34 cellular contexts compared by ENCODE assay signal in the genomic region with DNA sequence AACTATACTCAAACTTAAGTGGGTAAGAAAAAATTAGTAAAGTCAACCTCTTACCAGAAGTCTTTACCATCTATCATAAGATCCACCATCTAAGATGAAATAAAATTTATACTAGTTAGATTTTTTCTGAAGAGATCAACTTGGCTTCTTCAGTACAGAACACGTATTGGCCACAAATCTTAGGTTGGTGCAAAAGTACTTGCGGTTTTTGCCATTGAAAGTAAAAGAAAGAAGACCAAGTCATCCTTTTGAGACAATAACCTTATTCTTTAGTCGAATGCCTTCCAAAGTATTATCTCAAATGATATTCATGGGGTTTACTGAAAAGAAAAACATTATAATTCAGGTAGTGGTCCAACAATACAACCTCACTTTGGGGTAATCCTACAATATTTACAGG.
DNase-seq lines count a peak whose midpoint lies in the region; ATAC-seq, FAIRE-seq and TF ChIP-seq lines count a peak whose summit lies in the region.
"Had no signal": no experiment of that assay in that cellular context is flagged by ENCODE, and none has a peak within 500 bp of the region (broad histone marks: within the 10 kb centered on the region; RNA-seq: fewer than 3 reads in every experiment).

No MANE protein-coding gene starts in this region.

- H3K9ac ChIP-seq in HepG2 (ENCODE audit: insufficient read depth, low read depth, low read length) = no peak overlapping the region
- H3K9ac ChIP-seq: BLaER1; BLaER1 treated with 17β-estradiol and CSF1 and Interleukin-3, amounts not matched to agents 10 nM and 100 nM had no signal

- no peaks in the 10 kb centered on the region for H3F3A ChIP-seq in PC-9 (ENCODE audit: insufficient read depth, low read depth)

- intact Hi-C loops in HepG2 (cut with micrococcal nuclease; ENCODE audit: unreplicated experiment) = no loop called here
- intact Hi-C loops in right lobe of liver (cut with DNase I) = no loop called here
- intact Hi-C loops in PC-9 (cut with micrococcal nuclease; ENCODE audit: unreplicated experiment) = no loop called here

- peaks cover 5% of the 10 kb centered on the region; the same call in 1 of the 2 replicates for H3K9me3 ChIP-seq in HepG2 (ENCODE audit: low read length)
- no peaks in the 10 kb centered on the region for H3K9me3 ChIP-seq in right lobe of liver
- H3K9me3 ChIP-seq in PC-9 (ENCODE audit: insufficient read depth, low read depth) = no peaks in the 10 kb centered on the region
- no peaks in the 10 kb centered on the region for H3K9me3 ChIP-seq in HAP-1
- H3K9me3 ChIP-seq: A549, BE2C had no signal

- H3K27ac ChIP-seq in HepG2 (ENCODE audit: extremely low read length, insufficient read depth, low read length) = no peak overlapping the region
- H3K27ac ChIP-seq in right lobe of liver = no peak overlapping the region
- H3K27ac ChIP-seq in PC-9 = no peak overlapping the region
- H3K27ac ChIP-seq in epithelial cell of prostate = peak overlapping the region; percentile 9
- H3K27ac ChIP-seq: 22Rv1; A549; BLaER1; BLaER1 treated with 17β-estradiol and CSF1 and Interleukin-3, amounts not matched to agents 10 nM and 100 nM; C4-2B had no signal

- TF ChIP-seq EP300 in HepG2 (IDR thresholded peaks at IDR 0.05; ENCODE audit: low read depth in 2 of 2, low read length in 2 of 2) = no peak
- TF ChIP-seq EP300 in HepG2 (CRISPR knock-in tag; IDR thresholded peaks at IDR 0.05; ENCODE audit: borderline replicate concordance) = no peak

- DNase-seq in HepG2 (ENCODE audit: low spot score) (no peak), right lobe of liver (no peak), HEK293T (ENCODE audit: extremely low spot score) (no peak), PC-9 (no peak), epithelial cell of prostate (ENCODE audit: low read depth, low spot score) (no peak), HAP-1 (ENCODE audit: low spot score in 2 of 2) (no peak)
- DNase-seq: 8988T; ACHN; AML-193; BE2C; C1 segment of cervical spinal cord; Caco-2; Calu3; CD4-positive, alpha-beta memory T cell; CD4-positive, alpha-beta T cell; CD4-positive, CD25-positive, alpha-beta regulatory T cell; CD8-positive, alpha-beta memory T cell; CD8-positive, alpha-beta T cell; COR-L47; DMS 273 treated with DMSO at 0.1 percent for 48 hours; DMS153; DMS53; DMS79; DMS79 treated with DMSO at 0.1 percent for 48 hours; DND-41; EL had no signal

- H3K4me3 ChIP-seq in HepG2 (replicated peaks in 1 of 3; ENCODE audit: insufficient read depth in 1 of 3, low read depth in 2 of 3, low read length in 3 of 3) (no peak overlapping the region), right lobe of liver (no peak overlapping the region), PC-9 (no peak overlapping the region), HAP-1 (no peak overlapping the region)
- H3K4me3 ChIP-seq: A549; BLaER1; BLaER1 treated with 17β-estradiol and CSF1 and Interleukin-3, amounts not matched to agents 10 nM and 100 nM had no signal

- BruUV-seq in HepG2 (replicated peaks; lab: Mats Ljungman, UMichigan) (no TSS peak), PC-9 (replicated peaks; lab: Mats Ljungman, UMichigan) (no TSS peak)

- H4K20me1 ChIP-seq in HepG2 (ENCODE audit: insufficient read depth, low read length) (no peaks in the 10 kb centered on the region), PC-9 (ENCODE audit: insufficient read depth) (no peaks in the 10 kb centered on the region)
- H4K20me1 ChIP-seq: BLaER1; BLaER1 treated with 17β-estradiol and CSF1 and Interleukin-3, amounts not matched to agents 10 nM and 100 nM had no signal

- in situ Hi-C loops in HepG2 (cut with HindIII; ENCODE audit: extremely low pct_ligation_motif_present, low pct_unique_long_range_greater_than_20kb) = no loop called here
- in situ Hi-C loops in HAP-1 (cut with MboI; ENCODE audit: low sequenced_read_pairs) = no loop called here

- no peak for TF ChIP-seq POLR2A in HepG2 (IDR thresholded peaks at IDR 0.05; ENCODE audit: insufficient read depth in 1 of 2, low read depth in 2 of 2, low read length in 2 of 2)
- no peak for TF ChIP-seq POLR2A in right lobe of liver (IDR thresholded peaks at IDR 0.05)

- TF ChIP-seq CTCF in HepG2 (CRISPR knock-in tag; IDR thresholded peaks at IDR 0.05) (no peak), right lobe of liver (IDR thresholded peaks at IDR 0.05) (no peak), PC-9 (conservative IDR thresholded peaks at IDR 0.05) (no peak)

- H3K79me2 ChIP-seq in HepG2 (ENCODE audit: insufficient read depth, low read length) (no peaks in the 10 kb centered on the region), PC-9 (ENCODE audit: low read depth) (no peaks in the 10 kb centered on the region)

- no peak for TF ChIP-seq RAD21 in HepG2 (CRISPR knock-in tag; IDR thresholded peaks at IDR 0.05)

- H3K4me2 ChIP-seq in HepG2 (ENCODE audit: low read depth, low read length) (no peak overlapping the region), PC-9 (no peak overlapping the region)
- H3K4me2 ChIP-seq: A549; BLaER1; BLaER1 treated with 17β-estradiol and CSF1 and Interleukin-3, amounts not matched to agents 10 nM and 100 nM had no signal

- H3K27me3 ChIP-seq in HepG2 (ENCODE audit: control insufficient read depth in 1 of 2, insufficient read depth in 2 of 2, low read length in 2 of 2) (no peaks in the 10 kb centered on the region), right lobe of liver (no peaks in the 10 kb centered on the region), PC-9 (ENCODE audit: insufficient read depth, low read depth) (no peaks in the 10 kb centered on the region), HAP-1 (ENCODE audit: low read depth) (no peaks in the 10 kb centered on the region)
- H3K27me3 ChIP-seq: BE2C; BLaER1; BLaER1 treated with 17β-estradiol and CSF1 and Interleukin-3, amounts not matched to agents 10 nM and 100 nM had no signal

- ATAC-seq in HepG2 = no peak
- ATAC-seq in right lobe of liver = no peak
- ATAC-seq in GM21515 (IDR thresholded peaks at IDR 0.05; ENCODE audit: unreplicated experiment) = no peak
- no peak for ATAC-seq in GM18861 (IDR thresholded peaks at IDR 0.05; ENCODE audit: unreplicated experiment)
- ATAC-seq: A549; CD8-positive, alpha-beta T cell had no signal

- no peaks in the 10 kb centered on the region for H3K9me2 ChIP-seq in PC-9 (ENCODE audit: insufficient read depth)

- H3K36me3 ChIP-seq in HepG2 (replicated peaks in 1 of 2; ENCODE audit: control insufficient read depth in 1 of 2, insufficient read depth in 2 of 2, low read length in 2 of 2) (no peaks in the 10 kb centered on the region), right lobe of liver (no peaks in the 10 kb centered on the region), PC-9 (ENCODE audit: low read depth) (no peaks in the 10 kb centered on the region), HAP-1 (replicated peaks) (no peaks in the 10 kb centered on the region)
- H3K36me3 ChIP-seq: BE2C; BLaER1; BLaER1 treated with 17β-estradiol and CSF1 and Interleukin-3, amounts not matched to agents 10 nM and 100 nM had no signal

- no peak for FAIRE-seq in HepG2 (lab: Jason Lieb, UNC)
- FAIRE-seq: A549, D721Med had no signal

- 4% methylated on average over 3 of the region's 3 CpGs for WGBS in HepG2 (ENCODE audit: low lambda C conversion rate)
- 40% methylated on average over 3 of the region's 3 CpGs for WGBS in right lobe of liver (ENCODE audit: insufficient coverage, low coverage, low lambda C conversion rate, missing lambda C conversion rate)

- CTCF ChIA-PET in HepG2 (lab: Yijun Ruan, JAX; ENCODE audit: low intra/inter-chr PET ratio, low total read pairs) (no interaction called here), HEK293T (lab: Yijun Ruan, JAX) (no interaction called here), PC-9 (lab: Charles Lee) (no interaction called here)

- H2AFZ ChIP-seq in HepG2 (ENCODE audit: low read length) (no peak overlapping the region), PC-9 (0 out of 2 replicates have a peak overlapping the region, but pooled peaks have one; percentile 55)

- H3K4me1 ChIP-seq in HepG2 (ENCODE audit: insufficient read depth, low read length) = no peaks in the 10 kb centered on the region
- no peaks in the 10 kb centered on the region for H3K4me1 ChIP-seq in right lobe of liver
- H3K4me1 ChIP-seq in PC-9 (replicated peaks; ENCODE audit: insufficient read depth) = no peaks in the 10 kb centered on the region
- no peaks in the 10 kb centered on the region for H3K4me1 ChIP-seq in HAP-1
- H3K4me1 ChIP-seq: A549; BE2C; BLaER1; BLaER1 treated with 17β-estradiol and CSF1 and Interleukin-3, amounts not matched to agents 10 nM and 100 nM; Caco-2 had no signal

- POLR2A ChIA-PET in HepG2 (lab: Yijun Ruan, JAX) = no interaction called here
- POLR2A ChIA-PET in HEK293T (lab: Yijun Ruan, JAX) = no interaction called here
- POLR2A ChIA-PET in PC-9 (lab: Charles Lee; ENCODE audit: unreplicated experiment) = no interaction called here

TF ChIP-seq in HEK293T, 16 proteins besides CTCF, POLR2A, EP300 and RAD21:
- TF ChIP-seq ELF4 (IDR thresholded peaks at IDR 0.05) = peak; percentile 59; the same call in 1 of the 2 replicates
- no peak for TF ChIP-seq LEF1 (IDR thresholded peaks at IDR 0.05; ENCODE audit: borderline replicate concordance)
- TF ChIP-seq TARDBP (IDR thresholded peaks at IDR 0.05) = no peak
- TF ChIP-seq ZNF384 (IDR thresholded peaks at IDR 0.05) = no peak
- no peak for TF ChIP-seq CTBP1 (IDR thresholded peaks at IDR 0.05; ENCODE audit: borderline replicate concordance)
- no peak for TF ChIP-seq FOXM1 (IDR thresholded peaks at IDR 0.05; ENCODE audit: borderline replicate concordance)
